ENCODE assay signal across 8 cellular contexts in genomic region chr5:134543820-134544692, GRCh38. TPM values are rescaled to one million over a fixed set of nuclear protein-coding genes. Genes with fewer than 3 reads are reported as not detected.
DNase-seq lines count a peak whose midpoint lies in the region; ATAC-seq, FAIRE-seq and TF ChIP-seq lines count a peak whose summit lies in the region.

No MANE protein-coding gene starts in this region.

- DNase-seq in Panc1 (ENCODE audit: low read depth, low spot score) (no peak), kidney (peak; percentile 39), MG63 (no peak), NCI-H510A (lab: John Stamatoyannopoulos, UW) (no peak), NCI-H128 (lab: John Stamatoyannopoulos, UW; ENCODE audit: unreplicated experiment) (no peak)

- ATAC-seq in GM18858 (IDR thresholded peaks at IDR 0.05; ENCODE audit: unreplicated experiment) (peak; percentile 48), GM21786 (IDR thresholded peaks at IDR 0.05; ENCODE audit: unreplicated experiment) (peak; percentile 50), Panc1 (0 out of 2 replicates have a peak, but pooled peaks have one; percentile 10), HG03025 (IDR thresholded peaks at IDR 0.05; ENCODE audit: low FRiP score, unreplicated experiment) (no peak)

- intact Hi-C loops in Panc1 (cut with micrococcal nuclease; ENCODE audit: unreplicated experiment) (no loop called here), kidney (cut with DNase I) (no loop called here)

- H3K36me3 ChIP-seq in Panc1 (ENCODE audit: control insufficient read depth, insufficient read depth, low read length) (peaks cover 7% of the 10 kb centered on the region), kidney (ENCODE audit: control insufficient read depth in 1 of 2, insufficient read depth in 2 of 2, low read length in 2 of 2) (peaks cover 22 to 53% of the 10 kb centered on the region in 2 donors), MG63 (peaks cover 84% of the 10 kb centered on the region)

- H3K4me3 ChIP-seq in Panc1 (ENCODE audit: low read depth in 2 of 2, low read length in 2 of 2) (no peak overlapping the region), kidney (ENCODE audit: low read length in 2 of 2) (no peak overlapping the region), MG63 (no peak overlapping the region)

- H3K9me3 ChIP-seq in Panc1 (ENCODE audit: control insufficient read depth, insufficient read depth, low read depth, low read length) = no peaks in the 10 kb centered on the region
- H3K9me3 ChIP-seq in kidney (ENCODE audit: control insufficient read depth in 1 of 2, low read length in 2 of 2) = no peaks in the 10 kb centered on the region
- H3K9me3 ChIP-seq in MG63 = no peaks in the 10 kb centered on the region

- H3K27me3 ChIP-seq in Panc1 (ENCODE audit: control insufficient read depth, insufficient read depth, low read length) (no peaks in the 10 kb centered on the region), MG63 (no peaks in the 10 kb centered on the region)

- in situ Hi-C loops in Panc1 (cut with HindIII; ENCODE audit: low pct_unique_long_range_greater_than_20kb, low sequenced_read_pairs) = no loop called here

- no peak overlapping the region for H3K27ac ChIP-seq in Panc1 (ENCODE audit: low read length)
- no peak overlapping the region for H3K27ac ChIP-seq in kidney (ENCODE audit: low read depth in 2 of 2, low read length in 2 of 2)

- H3K4me1 ChIP-seq in Panc1 (ENCODE audit: control insufficient read depth, insufficient read depth, low read length) = peaks cover 11% of the 10 kb centered on the region
- H3K4me1 ChIP-seq in kidney (ENCODE audit: control insufficient read depth in 1 of 2, insufficient read depth in 1 of 2, low read depth in 1 of 2, low read length in 2 of 2) = peaks cover 11 to 22% of the 10 kb centered on the region in 2 donors

- TF ChIP-seq CTCF in Panc1 (IDR thresholded peaks at IDR 0.05) = no peak
- no peak for TF ChIP-seq CTCF in kidney (IDR thresholded peaks at IDR 0.05; ENCODE audit: borderline replicate concordance, extremely low read depth, insufficient read depth)

- FAIRE-seq in kidney (lab: Jason Lieb, UNC) = no peak

- POLR2A ChIA-PET in Panc1 (lab: Charles Lee) = no interaction called here

- no TSS peak for BruUV-seq in Panc1 (replicated peaks; lab: Mats Ljungman, UMichigan)

- H3K9ac ChIP-seq in kidney (ENCODE audit: low read length in 2 of 2) = no peak overlapping the region

- CTCF ChIA-PET in Panc1 (lab: Charles Lee) = no interaction called here

RNA-seq across cellular contexts. Expression of gene JADE2, which starts 18.6 kb away (rescaled TPM):
- total RNA-seq in Panc1 (2021; ENCODE audit: unreplicated experiment) (80.0 TPM), kidney (99.6 TPM)
- polyA plus RNA-seq in Panc1 (2012; ENCODE audit: insufficient read length) = 40.4 TPM
- polyA plus RNA-seq in kidney (ENCODE audit: insufficient read depth, low read depth, low replicate concordance) = 9.2 TPM
- total RNA-seq in MG63 (2014; rRNA removed; shearing (Covaris generic); ENCODE audit: low replicate concordance) = 42.0 and 47.4 TPM in 2 replicates
